In genomic region chr5:131790550-131790949, GRCh38 we compare ENCODE assay signal across 18 cellular contexts. TPM values are rescaled to one million over a fixed set of nuclear protein-coding genes. Genes with fewer than 3 reads are reported as not detected.
DNase-seq lines count a peak whose midpoint lies in the region; FAIRE-seq and TF ChIP-seq lines count a peak whose summit lies in the region.
"Had no signal": no experiment of that assay in that cellular context is flagged by ENCODE, and none has a peak within 500 bp of the region (broad histone marks: within the 10 kb centered on the region; RNA-seq: fewer than 3 reads in every experiment).

No MANE protein-coding gene starts in this region.

- no peaks in the 10 kb centered on the region for H3K9me3 ChIP-seq in Loucy (ENCODE audit: insufficient read depth, low read depth, low read length)
- H3K9me3 ChIP-seq: Caco-2, HAP-1 had no signal

- TF ChIP-seq CTCF in Loucy (conservative IDR thresholded peaks at IDR 0.05; ENCODE audit: low read length) (no peak), neural crest cell (conservative IDR thresholded peaks at IDR 0.05) (no peak), lower leg skin (IDR thresholded peaks at IDR 0.05) (no peak)

- peaks cover 8% of the 10 kb centered on the region for H3K36me3 Mint-ChIP-seq in neural crest cell (ENCODE audit: low read depth)

- H3K27me3 Mint-ChIP-seq in neural crest cell (ENCODE audit: low read depth): no peaks in the 10 kb centered on the region
- H3K27me3 Mint-ChIP-seq: B cell; CD4-positive, CD25-positive, alpha-beta regulatory T cell had no signal

- peaks cover 2% of the 10 kb centered on the region for H3K9me3 Mint-ChIP-seq in neural crest cell
- H3K9me3 Mint-ChIP-seq: CD8-positive, alpha-beta T cell; GM23338; HFFc6 had no signal

- intact Hi-C loops in lower leg skin (cut with DNase I; ENCODE audit: low total_unique reads): no loop called here

- peaks cover 44% of the 10 kb centered on the region for H4K20me1 ChIP-seq in Loucy (ENCODE audit: insufficient read depth, low read length, poor library complexity, severe bottlenecking)

- H3K9me2 ChIP-seq in Loucy (replicated peaks; ENCODE audit: low read depth, low read length): no peaks in the 10 kb centered on the region

- 91 to 93% methylated on average over 2 of the region's 2 CpGs for WGBS in lower leg skin, 2 donors

- peak overlapping the region; percentile 5 for H3K4me3 Mint-ChIP-seq in neural crest cell
- H3K4me3 Mint-ChIP-seq: B cell; CD8-positive, alpha-beta T cell; GM23338; HFFc6 had no signal

- H3K4me1 ChIP-seq in Loucy (ENCODE audit: insufficient read depth, low read length, poor library complexity, severe bottlenecking): peaks cover 40% of the 10 kb centered on the region
- H3K4me1 ChIP-seq: HAP-1 had no signal

- peak; percentile 64 for FAIRE-seq in GM12892 (lab: Jason Lieb, UNC)
- FAIRE-seq: G401.6, GM19239 had no signal

- no peak overlapping the region for H2AFZ ChIP-seq in Loucy (ENCODE audit: low read length)
- H2AFZ ChIP-seq: GM23338 had no signal

- peak overlapping the region; percentile 74 for H3K4me2 ChIP-seq in Loucy (ENCODE audit: low read depth, low read length, poor library complexity, severe bottlenecking)
- H3K4me2 ChIP-seq: BLaER1, GM23338 had no signal

- H3K9ac ChIP-seq in Loucy (ENCODE audit: low read depth, low read length, poor library complexity, severe bottlenecking): no peak overlapping the region
- H3K9ac ChIP-seq: BLaER1 had no signal

- H3K27me3 ChIP-seq in Loucy (ENCODE audit: insufficient read depth, low read length, poor library complexity, severe bottlenecking): no peaks in the 10 kb centered on the region
- H3K27me3 ChIP-seq: BLaER1 had no signal

- peaks cover 94% of the 10 kb centered on the region for H3K79me2 ChIP-seq in Loucy (ENCODE audit: insufficient read depth, low read length)

- no peak overlapping the region for H3K27ac Mint-ChIP-seq in neural crest cell (ENCODE audit: unreplicated experiment)
- H3K27ac Mint-ChIP-seq: B cell; CD8-positive, alpha-beta T cell; GM23338; HFFc6 had no signal

- no peaks in the 10 kb centered on the region for H3F3A ChIP-seq in Loucy (ENCODE audit: low read depth)

- TF ChIP-seq POLR2A in GM12892 (IDR thresholded peaks at IDR 0.05; ENCODE audit: low read depth, low read length) (no peak), lower leg skin (IDR thresholded peaks at IDR 0.05) (no peak)

- DNase-seq in GM12892 (ENCODE audit: insufficient read length) (no peak), neural crest cell (ENCODE audit: low read depth, low spot score) (no peak), NCI-H345 (lab: John Stamatoyannopoulos, UW) (no peak), ecto neural progenitor cell (ENCODE audit: low spot score) (no peak), lower leg skin (ENCODE audit: low spot score in 2 of 2) (no peak)
- DNase-seq: Caco-2; CD4-positive, CD25-positive, alpha-beta regulatory T cell; CD8-positive, alpha-beta T cell; DMS153; DND-41; HFFc6 had no signal

- H3K36me3 ChIP-seq in Loucy (ENCODE audit: insufficient read depth, low read length): no peaks in the 10 kb centered on the region
- H3K36me3 ChIP-seq: HAP-1 had no signal

- H3K4me1 Mint-ChIP-seq in neural crest cell: peaks cover 38% of the 10 kb centered on the region

- H3K4me3 ChIP-seq in Loucy (ENCODE audit: low read length, poor library complexity, severe bottlenecking) (peak overlapping the region; percentile 44), lower leg skin (ENCODE audit: low read depth, poor library complexity, severe bottlenecking) (no peak overlapping the region)
- H3K4me3 ChIP-seq: BLaER1, GM23338, HAP-1 had no signal

RNA-seq across cellular contexts. Expression of gene FNIP1, which starts 6.3 kb away (rescaled TPM):
- 12.7 TPM for polyA plus RNA-seq in GM12892 (2012; ENCODE audit: missing spikeins)
- total RNA-seq in neural crest cell (20.6 and 24.9 TPM in 2 replicates), lower leg skin (10 to 100 TPM; 31.3 to 48.1 (median 36.2) TPM)
